ENCODE assay signal across 9 cellular contexts in genomic region chr11:65417221-65417701, GRCh38. TPM values are rescaled to one million over a fixed set of nuclear protein-coding genes. Genes with fewer than 3 reads are reported as not detected.
DNase-seq lines count a peak whose midpoint lies in the region; ATAC-seq, FAIRE-seq and TF ChIP-seq lines count a peak whose summit lies in the region.
"Had no signal": no experiment of that assay in that cellular context is flagged by ENCODE, and none has a peak within 500 bp of the region (broad histone marks: within the 10 kb centered on the region; RNA-seq: fewer than 3 reads in every experiment).

No MANE protein-coding gene starts in this region.

- peak overlapping the region; percentile 86 for H3K4me3 Mint-ChIP-seq in activated B cell treated with CpG ODN at 0.5 μM for 24 hours

- no peak for ATAC-seq in activated B cell treated with CpG ODN at 0.5 μM for 24 hours (ENCODE audit: low read depth)
- ATAC-seq in HG02588 (IDR thresholded peaks at IDR 0.05; ENCODE audit: unreplicated experiment) = no peak
- no peak for ATAC-seq in GM18907 (IDR thresholded peaks at IDR 0.05; ENCODE audit: unreplicated experiment)

- intact Hi-C loops in activated B cell treated with CpG ODN at 0.5 μM for 24 hours (cut with micrococcal nuclease) = loop anchor here (2.0 kb wide), 2 partner anchors 14 to 60 kb away; no protein-coding TSS in a partner anchor

- no peaks in the 10 kb centered on the region for H3K27me3 Mint-ChIP-seq in activated B cell treated with CpG ODN at 0.5 μM for 24 hours

- DNase-seq in DMS53 (lab: John Stamatoyannopoulos, UW) (peak; percentile 64), DMS53 treated with DMSO at 0.1 percent for 48 hours (lab: John Stamatoyannopoulos, UW; ENCODE audit: unreplicated experiment) (no peak), activated B cell treated with CpG ODN at 0.5 μM for 24 hours (peak; percentile 54), epithelial cell of prostate (ENCODE audit: low read depth, low spot score) (no peak), RCC 7860 (ENCODE audit: low spot score) (no peak)

- TF ChIP-seq CTCF in activated B cell treated with CpG ODN at 0.5 μM for 24 hours (IDR thresholded peaks at IDR 0.05) (no peak), neutrophil (IDR thresholded peaks at IDR 0.05) (no peak)

- CTCF ChIA-PET in activated B cell treated with CpG ODN at 0.5 μM for 24 hours (lab: Charles Lee) = interaction anchor here (1.0 to 12.8 kb wide), 16 partner anchors 8 to 97 kb away, joined by 3 to 289 read pairs (median 5); partner anchors contain the start of genes FRMD8 and MALAT1

- H3K27me3 ChIP-seq in neutrophil = no peaks in the 10 kb centered on the region

- H3K36me3 ChIP-seq in neutrophil = peaks cover 22% of the 10 kb centered on the region

- H3K9me3 ChIP-seq in neutrophil = no peaks in the 10 kb centered on the region

- H3K4me1 ChIP-seq in neutrophil (ENCODE audit: control insufficient read depth in 1 of 2, insufficient read depth in 1 of 2, low read depth in 1 of 2, low read length in 1 of 2) = peaks cover 38 to 63% of the 10 kb centered on the region in 2 experiments

- H3K9me3 Mint-ChIP-seq in activated B cell treated with CpG ODN at 0.5 μM for 24 hours = no peaks in the 10 kb centered on the region

- FAIRE-seq in RCC 7860 (lab: Jason Lieb, UNC) = no peak
- FAIRE-seq: A204.1 had no signal

- H3K36me3 Mint-ChIP-seq in activated B cell treated with CpG ODN at 0.5 μM for 24 hours (ENCODE audit: low read depth) = peaks cover 13% of the 10 kb centered on the region

- peak overlapping the region; percentile 100 for H3K27ac Mint-ChIP-seq in activated B cell treated with CpG ODN at 0.5 μM for 24 hours

- POLR2A ChIA-PET in activated B cell treated with CpG ODN at 0.5 μM for 24 hours (lab: Charles Lee) = interaction anchor here (0.5 to 19.3 kb wide), 18 partner anchors 10 to 321 kb away, joined by 3 to 3752 read pairs (median 16); partner anchors contain the start of genes FRMD8, MALAT1, NEAT1 and SCYL1

- H3K27ac ChIP-seq in epithelial cell of prostate = peak overlapping the region; percentile 100
- peak overlapping the region; percentile 97 for H3K27ac ChIP-seq in neutrophil

- H3K4me1 Mint-ChIP-seq in activated B cell treated with CpG ODN at 0.5 μM for 24 hours = peaks cover 64% of the 10 kb centered on the region

- peak overlapping the region; percentile 93 to 95 for H3K4me3 ChIP-seq in neutrophil (ENCODE audit: low read depth in 1 of 2, low read length in 1 of 2)

RNA-seq across cellular contexts. Expression of gene NEAT1, which starts 5.3 kb away (rescaled TPM):
- 578 and 699 TPM in 2 replicates for total RNA-seq in activated B cell treated with CpG ODN at 0.5 μM for 24 hours

RNA-seq across cellular contexts. Expression of gene FRMD8, which starts 30.8 kb away (rescaled TPM):
- 68.6 and 70.6 TPM in 2 replicates for total RNA-seq in activated B cell treated with CpG ODN at 0.5 μM for 24 hours

RNA-seq across cellular contexts. Expression of gene SLC25A45, which starts 34.8 kb away (rescaled TPM):
- total RNA-seq in activated B cell treated with CpG ODN at 0.5 μM for 24 hours = 11.4 and 12.3 TPM in 2 replicates

Comparison
In these comparisons a context has a peak if more than half of its experiments do, and no peak if none do; other contexts are left out.
1. DNase-seq: peak in DMS53 (single experiment) and activated B cell treated with CpG ODN at 0.5 μM for 24 hours (single experiment); none in DMS53 treated with DMSO at 0.1 percent for 48 hours (single experiment), epithelial cell of prostate (single experiment) and RCC 7860 (single experiment).